Comparison of ENCODE assay signal across 20 cellular contexts in the genomic region with DNA sequence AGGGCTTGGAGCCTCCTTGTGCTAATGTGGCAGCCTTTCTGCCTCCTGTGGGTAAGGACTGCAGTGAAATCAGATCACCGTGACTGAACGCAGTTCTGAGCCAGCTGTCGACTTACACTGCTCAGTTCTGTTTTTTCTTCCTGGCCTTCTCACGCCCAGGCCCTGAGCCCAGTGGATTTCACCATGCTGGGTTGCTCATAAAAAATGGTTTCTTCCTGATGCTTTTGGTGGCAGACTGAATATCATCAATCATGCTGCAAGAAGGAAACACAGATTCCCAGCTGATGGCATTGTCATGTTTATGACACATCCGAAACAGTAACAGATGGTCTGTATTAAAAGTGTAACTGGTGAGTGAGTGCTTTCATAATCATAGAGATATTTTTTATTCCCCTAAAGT.
A peak's percentile ranks its signal among the peaks of the same experiment; 100 is the strongest.
DNase-seq lines count a peak whose midpoint lies in the region; ATAC-seq and TF ChIP-seq lines count a peak whose summit lies in the region.
"Had no signal": no experiment of that assay in that cellular context is flagged by ENCODE, and none has a peak within 500 bp of the region (broad histone marks: within the 10 kb centered on the region; RNA-seq: fewer than 3 reads in every experiment).

No MANE protein-coding gene starts in this region.

- H3K9me3 ChIP-seq in body of pancreas = no peaks in the 10 kb centered on the region
- H3K9me3 ChIP-seq in upper lobe of right lung = no peaks in the 10 kb centered on the region
- no peaks in the 10 kb centered on the region for H3K9me3 ChIP-seq in Karpas-422 (ENCODE audit: low read length)
- H3K9me3 ChIP-seq: ovary had no signal

- ATAC-seq in left ventricle myocardium superior (peak; percentile 21), Right ventricle myocardium inferior (no peak), body of pancreas (peak; percentile 30), upper lobe of right lung (peak; percentile 47)
- ATAC-seq in stimulated activated naive CD8-positive, alpha-beta T cell treated with anti-CD3 and anti-CD28 coated beads, Interleukin-15, Interleukin-2, amounts not matched to agents 100 U/mL and 50 U/mL, for 24 hours = no peak
- ATAC-seq: activated CD8-positive, alpha-beta memory T cell treated with anti-CD3 and anti-CD28 coated beads, Interleukin-2, amount 10 ng/mL, durations not matched to agents 7 days and 5 days; GM23338; stimulated activated memory B cell treated with anti-CD40 and anti-IgM and Interleukin-4, amounts not matched to agents 10 μg/mL and 1 μg/mL and 100 μg/mL, for 72 hours had no signal

- TF ChIP-seq CTCF in body of pancreas (IDR thresholded peaks at IDR 0.05) (no peak), lower leg skin (IDR thresholded peaks at IDR 0.05) (no peak), upper lobe of right lung (IDR thresholded peaks at IDR 0.05) (no peak)

- WGBS in body of pancreas, 2 donors = 71 to 72% methylated on average over 5 of the region's 5 CpGs
- 61 to 65% methylated on average over 5 of the region's 5 CpGs for WGBS in lower leg skin, 2 donors

- no peaks in the 10 kb centered on the region for H3K79me2 ChIP-seq in Karpas-422 (ENCODE audit: low read length)

- H3K4me1 ChIP-seq in body of pancreas = peaks cover 4% of the 10 kb centered on the region
- peaks cover 5% of the 10 kb centered on the region for H3K4me1 ChIP-seq in upper lobe of right lung
- H3K4me1 ChIP-seq in Karpas-422 (ENCODE audit: low read length) = no peaks in the 10 kb centered on the region

- intact Hi-C loops in left ventricle myocardium superior (cut with micrococcal nuclease) (no loop called here), Right ventricle myocardium inferior (cut with DNase I) (no loop called here), body of pancreas (cut with DNase I) (no loop called here), lower leg skin (cut with DNase I; ENCODE audit: low total_unique reads) (no loop called here), upper lobe of right lung (cut with DNase I) (no loop called here)

- H4K20me1 ChIP-seq in Karpas-422 (ENCODE audit: insufficient read depth, low read depth, low read length) = no peaks in the 10 kb centered on the region

- H3K4me2 ChIP-seq in Karpas-422 (ENCODE audit: low read depth, low read length, poor library complexity, severe bottlenecking) = no peak overlapping the region
- H3K4me2 ChIP-seq: GM23338 had no signal

- no peaks in the 10 kb centered on the region for H3K9me2 ChIP-seq in Karpas-422 (replicated peaks; ENCODE audit: insufficient read depth, low read length)

- no peak overlapping the region for H3K4me3 ChIP-seq in body of pancreas
- H3K4me3 ChIP-seq in lower leg skin (ENCODE audit: low read depth, poor library complexity, severe bottlenecking) = no peak overlapping the region
- no peak overlapping the region for H3K4me3 ChIP-seq in upper lobe of right lung
- no peak overlapping the region for H3K4me3 ChIP-seq in Karpas-422 (ENCODE audit: low read length)
- H3K4me3 ChIP-seq: GM23338, ovary had no signal

- H3K36me3 ChIP-seq in body of pancreas (replicated peaks in 1 of 2; ENCODE audit: insufficient read depth in 1 of 2, low read depth in 2 of 2) (no peaks in the 10 kb centered on the region), upper lobe of right lung (no peaks in the 10 kb centered on the region), Karpas-422 (ENCODE audit: insufficient read depth, low read length) (no peaks in the 10 kb centered on the region)
- H3K36me3 ChIP-seq: ovary had no signal

- no peaks in the 10 kb centered on the region for H3K27me3 ChIP-seq in body of pancreas
- no peaks in the 10 kb centered on the region for H3K27me3 ChIP-seq in upper lobe of right lung
- H3K27me3 ChIP-seq in Karpas-422 (ENCODE audit: low read length) = no peaks in the 10 kb centered on the region
- H3K27me3 ChIP-seq: ovary had no signal

- TF ChIP-seq POLR2A in body of pancreas (IDR thresholded peaks at IDR 0.05) (no peak), lower leg skin (IDR thresholded peaks at IDR 0.05) (no peak)

- H2AFZ ChIP-seq in Karpas-422 (ENCODE audit: low read length) = no peak overlapping the region
- H2AFZ ChIP-seq: GM23338 had no signal

- DNase-seq in left ventricle myocardium superior (no peak), Right ventricle myocardium inferior (ENCODE audit: missing footprints) (no peak), body of pancreas (peak in 1 of 4 donors; percentile 6), lower leg skin (ENCODE audit: low spot score in 2 of 2) (peak; percentile 51 to 86), upper lobe of right lung (no peak), NOMO-1 treated with dmso at 0.1 percent for 144 hours (lab: John Stamatoyannopoulos, UW; ENCODE audit: unreplicated experiment) (no peak), Karpas-422 (no peak)
- no peak for DNase-seq in stimulated activated naive CD8-positive, alpha-beta T cell treated with anti-CD3 and anti-CD28 coated beads, Interleukin-15, Interleukin-2, amounts not matched to agents 100 U/mL and 50 U/mL, for 24 hours
- DNase-seq: 8988T; activated CD8-positive, alpha-beta memory T cell treated with anti-CD3 and anti-CD28 coated beads, Interleukin-2, amount 10 ng/mL, durations not matched to agents 7 days and 5 days; activated gamma-delta T cell; Kasumi-1; midbrain; NCI-H1417 treated with DMSO at 0.1 percent for 48 hours; NCI-H226; ovary; SHP77 treated with DMSO at 0.1 percent for 48 hours; T-helper 2 cell had no signal

- H3K27ac ChIP-seq in body of pancreas (no peak overlapping the region), upper lobe of right lung (no peak overlapping the region), Karpas-422 (ENCODE audit: low read length) (no peak overlapping the region)
- H3K27ac ChIP-seq: ovary had no signal

- no peak overlapping the region for H3K9ac ChIP-seq in Karpas-422 (ENCODE audit: low read length)

Comparison
In these comparisons a context has a peak if more than half of its experiments do, and no peak if none do; other contexts are left out.
1. ATAC-seq: peak in left ventricle myocardium superior (single experiment), body of pancreas (single experiment) and upper lobe of right lung (single experiment); none in Right ventricle myocardium inferior (single experiment) and stimulated activated naive CD8-positive, alpha-beta T cell treated with anti-CD3 and anti-CD28 coated beads, Interleukin-15, Interleukin-2, amounts not matched to agents 100 U/mL and 50 U/mL, for 24 hours (single experiment).
2. DNase-seq: peak in lower leg skin (2 of 2); none in left ventricle myocardium superior (single experiment), Right ventricle myocardium inferior (single experiment), upper lobe of right lung (single experiment), NOMO-1 treated with dmso at 0.1 percent for 144 hours (single experiment), Karpas-422 (single experiment) and stimulated activated naive CD8-positive, alpha-beta T cell treated with anti-CD3 and anti-CD28 coated beads, Interleukin-15, Interleukin-2, amounts not matched to agents 100 U/mL and 50 U/mL, for 24 hours (single experiment).